In genomic region chr12:58095002-58095401, GRCh38 we compare ENCODE assay signal across 26 cellular contexts.
DNase-seq lines count a peak whose midpoint lies in the region; ATAC-seq, FAIRE-seq and TF ChIP-seq lines count a peak whose summit lies in the region.
"Had no signal": no experiment of that assay in that cellular context is flagged by ENCODE, and none has a peak within 500 bp of the region (broad histone marks: within the 10 kb centered on the region; RNA-seq: fewer than 3 reads in every experiment).

No MANE protein-coding gene starts in this region.

- H3K4me2 ChIP-seq in GM12878 (ENCODE audit: control insufficient read depth, insufficient read depth): no peak overlapping the region

- H3K27ac ChIP-seq in GM12878 (ENCODE audit: control insufficient read depth, insufficient read depth): no peak overlapping the region
- no peak overlapping the region for H3K27ac ChIP-seq in stomach
- H3K27ac ChIP-seq: heart right ventricle, left lung, parathyroid adenoma, right lobe of liver had no signal

- TF ChIP-seq EP300 in GM12878 (IDR thresholded peaks at IDR 0.05; ENCODE audit: borderline replicate concordance in 1 of 2, control insufficient read depth in 1 of 2, low read depth in 2 of 2, low read length in 2 of 2) (no peak), stomach (IDR thresholded peaks at IDR 0.05) (no peak)

- no peak for FAIRE-seq in GM12878 (lab: Jason Lieb, UNC)
- FAIRE-seq in H54 (lab: Jason Lieb, UNC): no peak
- FAIRE-seq: endothelial cell of umbilical vein had no signal

- DNase-seq in GM12878 (ENCODE audit: low read depth, low spot score) (no peak), D341Med (ENCODE audit: low spot score) (no peak), GM19240 (ENCODE audit: insufficient read length, low spot score) (no peak), stomach (no peak), H54 (ENCODE audit: insufficient read length, low spot score) (no peak)
- DNase-seq: activated CD4-positive, alpha-beta T cell treated with anti-CD3 and anti-CD28 coated beads for 48 hours; activated naive CD8-positive, alpha-beta T cell treated with anti-CD3 and anti-CD28 coated beads, Interleukin-2, amount 50 U/mL, for 24 hours; C1 segment of cervical spinal cord; Calu3; EL; GOT3; heart right ventricle; IMR-90; left lung; MG63; midbrain; NCI-H1694; NCI-H2227 treated with DMSO at 0.1 percent for 48 hours; right lobe of liver; stimulated activated CD4-positive, alpha-beta T cell treated with anti-CD3 and anti-CD28 coated beads, Interleukin-15, amount 100 ng/mL, for 24 hours; T-helper 1 cell had no signal

- WGBS in GM12878 (ENCODE audit: insufficient coverage, insufficient replicate concordance, low lambda C conversion rate, missing lambda C conversion rate): 22% methylated on average over 1 of the region's 1 CpG
- 68 to 85% (median 77%) methylated on average over 1 of the region's 1 CpG for WGBS in stomach, 5 donors

- H4K20me1 ChIP-seq in GM12878 (ENCODE audit: control insufficient read depth, insufficient read depth): no peaks in the 10 kb centered on the region

- no TSS peak for BruUV-seq in GM12878 (replicated peaks; lab: Mats Ljungman, UMichigan)

- H3K9me3 ChIP-seq in GM12878 (replicated peaks; ENCODE audit: control insufficient read depth, insufficient read depth, low read length): no peaks in the 10 kb centered on the region
- H3K9me3 ChIP-seq in stomach: no peaks in the 10 kb centered on the region
- H3K9me3 ChIP-seq: heart right ventricle, left lung, MG63, right lobe of liver had no signal

- TF ChIP-seq CTCF in GM12878 (IDR thresholded peaks at IDR 0.05 in 2 of 3, conservative IDR thresholded peaks at IDR 0.05 in 1 of 3; ENCODE audit: control insufficient read depth in 2 of 3, extremely low read depth in 1 of 3, insufficient read depth in 1 of 3, low read depth in 3 of 3, low read length in 3 of 3) (no peak), stomach (IDR thresholded peaks at IDR 0.05) (no peak)

- H3K27me3 ChIP-seq in GM12878 (replicated peaks in 1 of 2; ENCODE audit: control insufficient read depth in 2 of 2, insufficient read depth in 2 of 2, low read length in 1 of 2): no peaks in the 10 kb centered on the region
- no peaks in the 10 kb centered on the region for H3K27me3 ChIP-seq in stomach
- H3K27me3 ChIP-seq: heart right ventricle, left lung, MG63, right lobe of liver had no signal

- no peak for TF ChIP-seq POLR2A in GM12878 (IDR thresholded peaks at IDR 0.05; ENCODE audit: low read depth, low read length)
- TF ChIP-seq POLR2A in stomach (IDR thresholded peaks at IDR 0.05): no peak
- no peak for TF ChIP-seq POLR2A in H54 (IDR thresholded peaks at IDR 0.05; ENCODE audit: low read depth, low read length)

- in situ Hi-C loops in GM12878 (cut with MboI): no loop called here

- SMC1A ChIA-PET in GM12878 (lab: Charles Lee; ENCODE audit: uncharacterized antibody, unreplicated experiment): no interaction called here

- no peaks in the 10 kb centered on the region for H3K36me3 ChIP-seq in GM12878 (ENCODE audit: control insufficient read depth in 2 of 2, insufficient read depth in 2 of 2, low read length in 1 of 2)
- no peaks in the 10 kb centered on the region for H3K36me3 ChIP-seq in stomach
- H3K36me3 ChIP-seq: heart right ventricle, left lung, MG63, right lobe of liver had no signal

- ATAC-seq in GM18511 (IDR thresholded peaks at IDR 0.05; ENCODE audit: unreplicated experiment): peak; percentile 57
- peak; percentile 55 for ATAC-seq in GM21423 (IDR thresholded peaks at IDR 0.05; ENCODE audit: unreplicated experiment)
- ATAC-seq in HG03103 (IDR thresholded peaks at IDR 0.05; ENCODE audit: low read depth, unreplicated experiment): peak; percentile 67
- ATAC-seq in GM12878: peak; percentile 54; the same call in 2 of the 3 replicates
- ATAC-seq: activated naive CD8-positive, alpha-beta T cell treated with anti-CD3 and anti-CD28 coated beads, Interleukin-2, amount 50 U/mL, for 24 hours; heart right ventricle; left lung; right lobe of liver had no signal

- no peaks in the 10 kb centered on the region for H3K79me2 ChIP-seq in GM12878 (ENCODE audit: control insufficient read depth, insufficient read depth, low read length)
- H3K79me2 ChIP-seq: parathyroid adenoma had no signal

- H3K9ac ChIP-seq in GM12878 (ENCODE audit: control insufficient read depth, insufficient read depth, low read length): no peak overlapping the region
- H3K9ac ChIP-seq: parathyroid adenoma had no signal

- no peak overlapping the region for H2AFZ ChIP-seq in GM12878 (ENCODE audit: control insufficient read depth, low read depth, low read length)
- H2AFZ ChIP-seq: parathyroid adenoma had no signal

- CTCF ChIA-PET in GM12878 (lab: Yijun Ruan, JAX): no interaction called here

- TF ChIP-seq RAD21 in GM12878 (IDR thresholded peaks at IDR 0.05; ENCODE audit: insufficient read depth, low read depth, low read length): no peak

- POLR2A ChIA-PET in GM12878 (lab: Charles Lee): no interaction called here

- RAD21 ChIA-PET in GM12878 (lab: Charles Lee; ENCODE audit: unreplicated experiment): no interaction called here

- intact Hi-C loops in GM12878 (cut with micrococcal nuclease; ENCODE audit: unreplicated experiment) (no loop called here), stomach (cut with DNase I; ENCODE audit: low total_unique reads) (no loop called here)

- H3K4me3 ChIP-seq in GM12878 (no peak overlapping the region), stomach (no peak overlapping the region)
- H3K4me3 ChIP-seq: heart right ventricle, left lung, MG63, right lobe of liver had no signal

- H3K4me1 ChIP-seq in GM12878 (ENCODE audit: control insufficient read depth, insufficient read depth, low read length) (no peaks in the 10 kb centered on the region), stomach (no peaks in the 10 kb centered on the region)
- H3K4me1 ChIP-seq: left lung, parathyroid adenoma, right lobe of liver had no signal

TF ChIP-seq in GM12878, 131 proteins besides CTCF, POLR2A, EP300 and RAD21:
- TF ChIP-seq IRF4 (IDR thresholded peaks at IDR 0.05; ENCODE audit: low read depth, low read length) (peak; percentile 47; the same call in 1 of the 2 replicates), ZNF384 (IDR thresholded peaks at IDR 0.05; ENCODE audit: borderline replicate concordance, low read depth, low read length) (peak; percentile 81), SPI1 (IDR thresholded peaks at IDR 0.05; ENCODE audit: borderline replicate concordance, insufficient read depth, low read depth, low read length) (peak; percentile 91), ZNF207 (IDR thresholded peaks at IDR 0.05; ENCODE audit: borderline replicate concordance) (no peak)
